Comparison of ENCODE assay signal across 10 cellular contexts in the genomic region with DNA sequence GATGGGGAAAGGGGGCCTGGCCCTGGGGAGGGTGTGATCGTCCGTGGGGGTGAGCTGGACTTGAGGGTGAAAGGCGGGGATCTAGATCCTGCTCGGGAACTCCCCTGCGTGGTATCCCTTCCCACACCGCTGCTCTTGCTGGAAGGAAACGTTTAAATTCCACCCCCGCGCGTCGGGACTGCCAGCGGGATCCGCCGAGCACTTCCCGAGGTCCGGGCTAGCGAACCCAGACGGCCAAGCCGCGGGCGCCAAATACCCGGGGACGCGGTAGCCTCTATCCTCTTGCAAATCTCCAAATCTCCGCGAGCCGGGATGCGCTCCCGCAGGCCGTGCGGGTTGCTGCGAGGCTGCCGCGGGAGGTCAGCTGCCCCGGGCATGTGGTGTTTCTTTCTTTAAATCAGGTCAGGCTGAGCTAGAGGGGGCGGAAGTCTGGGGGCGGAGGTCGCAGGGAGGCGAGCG. TPM values are rescaled to one million over a fixed set of nuclear protein-coding genes. Genes with fewer than 3 reads are reported as not detected.
A peak's percentile ranks its signal among the peaks of the same experiment; 100 is the strongest.
DNase-seq lines count a peak whose midpoint lies in the region; ATAC-seq and TF ChIP-seq lines count a peak whose summit lies in the region.
"Had no signal": no experiment of that assay in that cellular context is flagged by ENCODE, and none has a peak within 500 bp of the region (broad histone marks: within the 10 kb centered on the region; RNA-seq: fewer than 3 reads in every experiment).

No MANE protein-coding gene starts in this region.

- peak overlapping the region; percentile 26 to 75 (median 54) for H3K4me3 ChIP-seq in dorsolateral prefrontal cortex
- H3K4me3 ChIP-seq in thoracic aorta, result peak overlapping the region; percentile 79
- H3K4me3 ChIP-seq: lung had no signal

- no peaks in the 10 kb centered on the region for H3K36me3 ChIP-seq in thoracic aorta

- ATAC-seq in naive B cell (ENCODE audit: low read depth in 2 of 2) (no peak), thoracic aorta (ENCODE audit: insufficient number of reproducible peaks, low FRiP score, low read depth) (no peak), GM18858 (IDR thresholded peaks at IDR 0.05; ENCODE audit: unreplicated experiment) (no peak), GM21526 (IDR thresholded peaks at IDR 0.05; ENCODE audit: low FRiP score, unreplicated experiment) (no peak), HG03342 (IDR thresholded peaks at IDR 0.05; ENCODE audit: unreplicated experiment) (no peak)

- TF ChIP-seq CTCF in dorsolateral prefrontal cortex (IDR thresholded peaks at IDR 0.05 in 54 of 56, conservative IDR thresholded peaks at IDR 0.05 in 2 of 56; ENCODE audit: low read depth in 1 of 56, partially characterized antibody in 56 of 56), result no peak
- TF ChIP-seq CTCF in thoracic aorta (IDR thresholded peaks at IDR 0.05), result no peak

- intact Hi-C loops in dorsolateral prefrontal cortex (cut with DNase I), result loop anchor here (1.0 to 10.0 kb wide), 3 partner anchors 48 to 207 kb away; no protein-coding TSS in a partner anchor

- H3K27ac Mint-ChIP-seq in activated naive CD4-positive, alpha-beta T cell treated with anti-CD3 and anti-CD28 coated beads, Interleukin-2, amount 10 ng/mL, durations not matched to agents 7 days and 5 days, result peak overlapping the region; percentile 7
- H3K27ac Mint-ChIP-seq in naive B cell, result no peak overlapping the region

- H3K4me3 Mint-ChIP-seq in activated naive CD4-positive, alpha-beta T cell treated with anti-CD3 and anti-CD28 coated beads, Interleukin-2, amount 10 ng/mL, durations not matched to agents 7 days and 5 days, result no peak overlapping the region
- H3K4me3 Mint-ChIP-seq in naive B cell, result peak overlapping the region in 6 of 8 donors; percentile 25 to 81 (median 52)
- H3K4me3 Mint-ChIP-seq: IgD-negative memory B cell had no signal

- no peak for DNase-seq in activated naive CD4-positive, alpha-beta T cell treated with anti-CD3 and anti-CD28 coated beads, Interleukin-2, amount 10 ng/mL, durations not matched to agents 7 days and 5 days
- DNase-seq in activated naive CD4-positive, alpha-beta T cell treated with Interleukin-2 at 50 U/mL for 16 hours, result no peak
- no peak for DNase-seq in dorsolateral prefrontal cortex
- DNase-seq in naive B cell, result no peak
- DNase-seq in thoracic aorta (ENCODE audit: low spot score), result no peak

- peaks cover 0 to 24% of the 10 kb centered on the region in 2 donors for H3K4me1 ChIP-seq in thoracic aorta (ENCODE audit: control insufficient read depth in 1 of 2, low read depth in 2 of 2)

- H3K36me3 Mint-ChIP-seq in activated naive CD4-positive, alpha-beta T cell treated with anti-CD3 and anti-CD28 coated beads, Interleukin-2, amount 10 ng/mL, durations not matched to agents 7 days and 5 days, result no peaks in the 10 kb centered on the region
- peaks cover 0 to 15% of the 10 kb centered on the region in 2 donors for H3K36me3 Mint-ChIP-seq in naive B cell
- H3K36me3 Mint-ChIP-seq: IgD-negative memory B cell had no signal

- H3K9me3 Mint-ChIP-seq in activated naive CD4-positive, alpha-beta T cell treated with anti-CD3 and anti-CD28 coated beads, Interleukin-2, amount 10 ng/mL, durations not matched to agents 7 days and 5 days, result peaks cover 2% of the 10 kb centered on the region
- peaks cover 0 to 5% (median 3%) of the 10 kb centered on the region in 7 donors for H3K9me3 Mint-ChIP-seq in naive B cell

- CTCF ChIA-PET in activated naive CD4-positive, alpha-beta T cell treated with anti-CD3 and anti-CD28 coated beads, Interleukin-2, amount 10 ng/mL, durations not matched to agents 7 days and 5 days (lab: Charles Lee), result no interaction called here

- no peaks in the 10 kb centered on the region for H3K9me3 ChIP-seq in thoracic aorta

- H3K4me1 Mint-ChIP-seq in activated naive CD4-positive, alpha-beta T cell treated with anti-CD3 and anti-CD28 coated beads, Interleukin-2, amount 10 ng/mL, durations not matched to agents 7 days and 5 days, result no peaks in the 10 kb centered on the region
- H3K4me1 Mint-ChIP-seq in naive B cell, result peaks cover 3 to 9% (median 4%) of the 10 kb centered on the region in 3 donors
- H3K4me1 Mint-ChIP-seq: IgD-negative memory B cell had no signal

- H3K27ac ChIP-seq in dorsolateral prefrontal cortex, result peak overlapping the region in 9 of 59 donors; percentile 2 to 73 (median 24)
- peak overlapping the region in 1 of 2 donors; percentile 51 for H3K27ac ChIP-seq in thoracic aorta

- peaks cover 62% of the 10 kb centered on the region for H3K27me3 Mint-ChIP-seq in activated naive CD4-positive, alpha-beta T cell treated with anti-CD3 and anti-CD28 coated beads, Interleukin-2, amount 10 ng/mL, durations not matched to agents 7 days and 5 days
- peaks cover 49 to 72% (median 66%) of the 10 kb centered on the region in 3 donors for H3K27me3 Mint-ChIP-seq in naive B cell

- H3K27me3 ChIP-seq in dorsolateral prefrontal cortex (peaks cover 0 to 77% (median 21%) of the 10 kb centered on the region in 45 donors), thoracic aorta (replicated peaks; ENCODE audit: insufficient read depth) (no peaks in the 10 kb centered on the region)

RNA-seq across cellular contexts. Expression of a gene that starts 0.9 kb away (rescaled TPM):
- 100 to 1,000 TPM in 6 of 120 experiments, 10 to 100 TPM in 114; 10.7 to 199 (median 28.8) TPM for total RNA-seq in dorsolateral prefrontal cortex
- not detected for polyA plus RNA-seq in naive B cell (ENCODE audit: low read depth in 6 of 6)
- total RNA-seq in thoracic aorta, result 10 to 100 TPM; 55.7 to 99.9 TPM
- polyA plus RNA-seq: IgD-negative memory B cell had no signal
